In genomic region chr2:2826621-2827020, GRCh38 we compare ENCODE assay signal across 20 cellular contexts.
DNase-seq lines count a peak whose midpoint lies in the region; ATAC-seq, FAIRE-seq and TF ChIP-seq lines count a peak whose summit lies in the region.
"Had no signal": no experiment of that assay in that cellular context is flagged by ENCODE, and none has a peak within 500 bp of the region (broad histone marks: within the 10 kb centered on the region; RNA-seq: fewer than 3 reads in every experiment).

No MANE protein-coding gene starts in this region.

- H3K9me3 ChIP-seq in SK-N-SH, result no peaks in the 10 kb centered on the region
- H3K9me3 ChIP-seq in BLaER1 treated with 17β-estradiol and CSF1 and Interleukin-3, amounts not matched to agents 10 nM and 100 nM (replicated peaks in 1 of 11), result peaks cover under 1 to 11% (median 5%) of the 10 kb centered on the region in 11 experiments; a peak in 20 of 22 replicates

- WGBS in SK-N-SH (ENCODE audit: low lambda C conversion rate), result 39% methylated on average over 5 of the region's 8 CpGs

- TF ChIP-seq CTCF in SK-N-SH (IDR thresholded peaks at IDR 0.05) (no peak), coronary artery (IDR thresholded peaks at IDR 0.05) (no peak)

- no peaks in the 10 kb centered on the region for H3K79me2 ChIP-seq in SK-N-SH (ENCODE audit: insufficient read depth)

- ATAC-seq in SK-N-SH treated with all-trans-retinoic acid at 6 μM for 48 hours, result no peak
- no peak for ATAC-seq in HG02884 (IDR thresholded peaks at IDR 0.05; ENCODE audit: unreplicated experiment)

- no peak for TF ChIP-seq RAD21 in SK-N-SH (IDR thresholded peaks at IDR 0.05; ENCODE audit: low read length)

- intact Hi-C loops in posterior vena cava (cut with DNase I), result loop anchor here in 1 of 2 donors (5.0 kb wide), 1 partner anchor 1834 kb away; no protein-coding TSS in a partner anchor

- no peak for FAIRE-seq in frontal cortex (lab: Jason Lieb, UNC)
- FAIRE-seq: G401.6, H1 had no signal

- POLR2A ChIA-PET in SK-N-SH (lab: Yijun Ruan, JAX), result no interaction called here

- no peak overlapping the region for H3K4me2 ChIP-seq in SK-N-SH
- H3K4me2 ChIP-seq in BLaER1 treated with 17β-estradiol and CSF1 and Interleukin-3, amounts not matched to agents 10 nM and 100 nM, result peak overlapping the region in 8 of 11 experiments; percentile 1 to 58 (median 46); a peak in 12 of 22 replicates

- no peak for TF ChIP-seq EP300 in SK-N-SH (IDR thresholded peaks at IDR 0.05; ENCODE audit: borderline replicate concordance in 1 of 2, low read depth in 1 of 2, low read length in 1 of 2)

- peak; percentile 10 for DNase-seq in SK-N-SH
- peak; percentile 43 for DNase-seq in coronary artery (ENCODE audit: low spot score)
- DNase-seq in posterior vena cava (ENCODE audit: low spot score), result peak; percentile 59
- DNase-seq in frontal cortex (ENCODE audit: low spot score in 2 of 2), result no peak
- no peak for DNase-seq in amygdala (lab: John Stamatoyannopoulos, UW)
- DNase-seq: CD4-positive, CD25-positive, alpha-beta regulatory T cell; COR-L47; Karpas-422; NCI-H1417 treated with DMSO at 0.1 percent for 48 hours; NCI-H187 treated with DMSO at 0.1 percent for 48 hours; NCI-H226; NCI-H82; OCI-M1; SHP77 had no signal

- H3K4me1 ChIP-seq in SK-N-SH (ENCODE audit: control insufficient read depth in 1 of 2, insufficient read depth in 2 of 2, low read depth in 1 of 2, low read length in 1 of 2), result peaks cover 0 to 7% of the 10 kb centered on the region in 2 experiments; a peak in 1 of 4 replicates
- H3K4me1 ChIP-seq in BLaER1 treated with 17β-estradiol and CSF1 and Interleukin-3, amounts not matched to agents 10 nM and 100 nM, result peaks cover 0 to 32% (median 21%) of the 10 kb centered on the region in 10 experiments; a peak in 13 of 20 replicates

- no peak overlapping the region for H3K9ac ChIP-seq in SK-N-SH
- no peak overlapping the region for H3K9ac ChIP-seq in BLaER1 treated with 17β-estradiol and CSF1 and Interleukin-3, amounts not matched to agents 10 nM and 100 nM

- no peak overlapping the region for H2AFZ ChIP-seq in SK-N-SH (ENCODE audit: low read depth)

- H3K4me3 ChIP-seq in SK-N-SH (ENCODE audit: low read depth in 2 of 2, low read length in 1 of 2) (no peak overlapping the region), coronary artery (no peak overlapping the region)
- H3K4me3 ChIP-seq in BLaER1 treated with 17β-estradiol and CSF1 and Interleukin-3, amounts not matched to agents 10 nM and 100 nM, result no peak overlapping the region

- H4K20me1 ChIP-seq in SK-N-SH (ENCODE audit: insufficient read depth), result no peaks in the 10 kb centered on the region
- H4K20me1 ChIP-seq in BLaER1 treated with 17β-estradiol and CSF1 and Interleukin-3, amounts not matched to agents 10 nM and 100 nM, result no peaks in the 10 kb centered on the region

- no peaks in the 10 kb centered on the region for H3F3A ChIP-seq in SK-N-SH (replicated peaks; ENCODE audit: insufficient read depth)

- H3K27me3 ChIP-seq in SK-N-SH (ENCODE audit: insufficient read depth), result no peaks in the 10 kb centered on the region
- H3K27me3 ChIP-seq in BLaER1 treated with 17β-estradiol and CSF1 and Interleukin-3, amounts not matched to agents 10 nM and 100 nM, result no peaks in the 10 kb centered on the region

- CTCF ChIA-PET in SK-N-SH (lab: Yijun Ruan, JAX), result interaction anchor here (0.6 kb wide), 1 partner anchor 800 kb away, joined by 3 read pairs; no protein-coding TSS in a partner anchor

- H3K27ac ChIP-seq in SK-N-SH (ENCODE audit: low read depth in 2 of 2, low read length in 1 of 2) (no peak overlapping the region), coronary artery (no peak overlapping the region)
- no peak overlapping the region for H3K27ac ChIP-seq in BLaER1 treated with 17β-estradiol and CSF1 and Interleukin-3, amounts not matched to agents 10 nM and 100 nM
- H3K27ac ChIP-seq: 22Rv1 had no signal

- no peaks in the 10 kb centered on the region for H3K9me2 ChIP-seq in SK-N-SH

- no peaks in the 10 kb centered on the region for H3K36me3 ChIP-seq in SK-N-SH (replicated peaks in 1 of 2; ENCODE audit: control insufficient read depth in 1 of 2, insufficient read depth in 2 of 2, low read length in 1 of 2)
- no peaks in the 10 kb centered on the region for H3K36me3 ChIP-seq in BLaER1 treated with 17β-estradiol and CSF1 and Interleukin-3, amounts not matched to agents 10 nM and 100 nM

TF ChIP-seq in SK-N-SH, 30 proteins besides CTCF, POLR2A, EP300 and RAD21 (continues in another document):
- TF ChIP-seq FOXJ3 (CRISPR knock-in tag; IDR thresholded peaks at IDR 0.05), result no peak
- TF ChIP-seq SIN3A (IDR thresholded peaks at IDR 0.05; ENCODE audit: borderline replicate concordance, low read depth, low read length), result no peak
- TF ChIP-seq POLR2AphosphoS5 (IDR thresholded peaks at IDR 0.05; ENCODE audit: low read depth, low read length), result no peak
- no peak for TF ChIP-seq TCF12 (IDR thresholded peaks at IDR 0.05)
- no peak for TF ChIP-seq MAX (IDR thresholded peaks at IDR 0.05; ENCODE audit: low read depth)
- no peak for TF ChIP-seq SMC3 (IDR thresholded peaks at IDR 0.05; ENCODE audit: low read depth, low read length)
- TF ChIP-seq USF2 (IDR thresholded peaks at IDR 0.05; ENCODE audit: borderline replicate concordance, low read depth, low read length), result no peak
- no peak for TF ChIP-seq IRF3 (IDR thresholded peaks at IDR 0.05; ENCODE audit: low read depth, low read length)
- no peak for TF ChIP-seq TEAD4 (IDR thresholded peaks at IDR 0.05; ENCODE audit: borderline replicate concordance, insufficient read depth)
- no peak for TF ChIP-seq GABPA (IDR thresholded peaks at IDR 0.05; ENCODE audit: low read depth)
- TF ChIP-seq TAF1 (IDR thresholded peaks at IDR 0.05; ENCODE audit: borderline replicate concordance, low read depth, low read length), result no peak
- TF ChIP-seq FOSL2 (IDR thresholded peaks at IDR 0.05; ENCODE audit: borderline replicate concordance, low read depth), result no peak
- TF ChIP-seq RXRA (IDR thresholded peaks at IDR 0.05; ENCODE audit: borderline replicate concordance, low read depth), result no peak

TF ChIP-seq in SK-N-SH treated with all-trans-retinoic acid at 6 μM for 48 hours, 23 proteins besides CTCF, POLR2A, EP300 and RAD21:
- TF ChIP-seq ESRRG (CRISPR knock-in tag; IDR thresholded peaks at IDR 0.05), result no peak
- TF ChIP-seq SNAI2 (CRISPR knock-in tag; IDR thresholded peaks at IDR 0.05), result no peak
- TF ChIP-seq ZNF8 (CRISPR knock-in tag; IDR thresholded peaks at IDR 0.05), result no peak
- no peak for TF ChIP-seq TCF4 (CRISPR knock-in tag; IDR thresholded peaks at IDR 0.05; ENCODE audit: borderline replicate concordance)
- no peak for TF ChIP-seq ZFP30 (CRISPR knock-in tag; IDR thresholded peaks at IDR 0.05)
- no peak for TF ChIP-seq ZNF565 (CRISPR knock-in tag; conservative IDR thresholded peaks at IDR 0.05; ENCODE audit: low read depth)
- no peak for TF ChIP-seq ARNTL (CRISPR knock-in tag; IDR thresholded peaks at IDR 0.05; ENCODE audit: borderline replicate concordance, low read depth)
- no peak for TF ChIP-seq RARB (CRISPR knock-in tag; IDR thresholded peaks at IDR 0.05)

Comparison
In these comparisons a context has a peak if more than half of its experiments do, and no peak if none do; other contexts are left out.
1. DNase-seq: peak in SK-N-SH (single experiment), coronary artery (single experiment) and posterior vena cava (single experiment); none in frontal cortex (0 of 2) and amygdala (0 of 56).